Comparison of ENCODE assay signal across 8 cellular contexts in the genomic region with DNA sequence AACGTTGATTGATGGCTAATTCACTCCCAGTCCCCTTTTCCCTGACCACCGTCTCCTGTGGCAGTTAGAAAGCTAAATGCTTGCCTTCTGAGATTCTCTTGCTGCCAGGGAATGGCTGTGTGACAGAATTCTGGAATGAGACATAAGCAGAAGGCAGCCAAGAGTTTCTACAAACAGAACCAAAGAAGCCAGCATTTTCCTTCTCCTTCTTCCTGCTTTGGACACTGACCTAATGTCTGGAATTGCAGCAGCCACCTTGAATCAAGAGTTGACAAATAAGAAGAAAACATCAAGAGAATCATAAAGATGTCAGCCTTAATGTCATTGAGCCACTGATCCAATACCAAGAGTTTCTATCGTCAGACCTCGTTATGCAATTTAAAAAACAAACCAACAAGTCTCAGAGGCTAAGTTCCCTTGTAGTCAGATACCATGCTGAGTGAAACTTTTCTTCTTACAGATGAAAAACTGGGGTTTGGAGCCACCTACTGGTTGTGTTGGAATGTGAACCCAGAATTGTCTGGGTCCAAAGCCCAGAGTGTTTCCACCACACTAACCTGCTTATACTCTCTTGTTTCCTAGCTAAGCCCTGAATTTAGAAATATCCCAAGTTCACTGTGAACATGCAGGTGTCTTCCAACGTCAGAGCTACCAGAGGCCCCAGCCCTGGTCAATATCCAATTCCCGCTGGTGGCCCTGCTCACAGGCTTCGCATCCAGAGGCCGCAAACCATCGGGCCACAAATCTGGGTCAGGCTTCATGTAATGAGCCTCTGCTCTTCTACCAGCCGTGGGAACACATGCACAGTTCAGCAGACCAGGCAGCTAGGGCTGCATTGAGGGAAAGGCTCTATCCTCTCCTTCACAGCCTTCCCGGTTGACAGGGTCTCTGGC. TPM values are rescaled to one million over a fixed set of nuclear protein-coding genes. Genes with fewer than 3 reads are reported as not detected.
A peak's percentile ranks its signal among the peaks of the same experiment; 100 is the strongest.
DNase-seq lines count a peak whose midpoint lies in the region; ATAC-seq and TF ChIP-seq lines count a peak whose summit lies in the region.

No MANE protein-coding gene starts in this region.

- in situ Hi-C loops in GM13976 (cut with MboI; ENCODE audit: low sequenced_read_pairs, unreplicated experiment), result loop anchor here (10.0 to 25.0 kb wide), 3 partner anchors 261 to 674 kb away; no protein-coding TSS in a partner anchor

- DNase-seq in 8988T (peak; percentile 48), GM13976 (ENCODE audit: low spot score) (peak; percentile 65), NOMO-1 (lab: John Stamatoyannopoulos, UW; ENCODE audit: unreplicated experiment in 2 of 2) (peak; percentile 56 to 94), epithelial cell of prostate (ENCODE audit: low read depth, low spot score) (peak; percentile 29), mucosa of gallbladder (ENCODE audit: low spot score) (peak; percentile 73)
- DNase-seq in activated CD8-positive, alpha-beta memory T cell treated with anti-CD3 and anti-CD28 coated beads for 4 hours (ENCODE audit: low read depth in 2 of 2), result peak; percentile 32
- peak; percentile 40 for DNase-seq in stimulated activated naive CD4-positive, alpha-beta T cell treated with Interleukin-2 at 50 U/mL for 16 hours (lab: John Stamatoyannopoulos, UW)

- TF ChIP-seq CTCF in GM13976 (IDR thresholded peaks at IDR 0.05; ENCODE audit: borderline replicate concordance, control extremely low read depth, extremely low read depth, insufficient read depth, missing control alignments), result peak; percentile 56

- ATAC-seq in HG03520 (IDR thresholded peaks at IDR 0.05; ENCODE audit: unreplicated experiment), result peak; percentile 65

- H3K27ac ChIP-seq in epithelial cell of prostate, result no peak overlapping the region

RNA-seq across cellular contexts. Expression of gene MCF2L2, which starts 42.5 kb away (rescaled TPM):
- total RNA-seq in mucosa of gallbladder, result 1.8 TPM
